Comparison of ENCODE assay signal across 22 cellular contexts in genomic region chr21:36811762-36812161, GRCh38.
DNase-seq lines count a peak whose midpoint lies in the region; ATAC-seq, FAIRE-seq and TF ChIP-seq lines count a peak whose summit lies in the region.
"Had no signal": no experiment of that assay in that cellular context is flagged by ENCODE, and none has a peak within 500 bp of the region (broad histone marks: within the 10 kb centered on the region; RNA-seq: fewer than 3 reads in every experiment).

No MANE protein-coding gene starts in this region.

- TF ChIP-seq EP300 in K562 (IDR thresholded peaks at IDR 0.05; ENCODE audit: low read length) = no peak

- intact Hi-C loops in K562 (cut with micrococcal nuclease) = no loop called here

- DNase-seq in DMS 273 (lab: John Stamatoyannopoulos, UW; ENCODE audit: unreplicated experiment) (peak; percentile 77), DMS 273 treated with DMSO at 0.1 percent for 48 hours (lab: John Stamatoyannopoulos, UW) (no peak), GM23338 (ENCODE audit: low spot score) (no peak), K562 (ENCODE audit: extremely low read depth in 1 of 4, low spot score in 3 of 4) (no peak), osteocyte (ENCODE audit: extremely low spot score, unreplicated experiment) (peak; percentile 53)
- DNase-seq in activated CD8-positive, alpha-beta memory T cell treated with anti-CD3 and anti-CD28 coated beads for 24 hours = no peak
- DNase-seq: AML-193; Caco-2; Calu3; CD4-positive, alpha-beta T cell; CD8-positive, alpha-beta T cell; DMS79 treated with DMSO at 0.1 percent for 48 hours; GF-D8 had no signal

- H3K79me2 ChIP-seq in GM23338 (replicated peaks; ENCODE audit: insufficient read depth) (no peaks in the 10 kb centered on the region), K562 (ENCODE audit: control insufficient read depth, insufficient read depth, low read length) (no peaks in the 10 kb centered on the region)

- H4K20me1 ChIP-seq in GM23338 (replicated peaks; ENCODE audit: insufficient read depth) (no peaks in the 10 kb centered on the region), K562 (replicated peaks; ENCODE audit: control insufficient read depth, insufficient read depth, low read length) (0 out of 2 replicates have a peak, but pooled peaks cover 4% of the 10 kb centered on the region)
- H4K20me1 ChIP-seq: BLaER1 treated with 17β-estradiol and CSF1 and Interleukin-3, amounts not matched to agents 10 nM and 100 nM had no signal

- H3K9me3 ChIP-seq in K562 (replicated peaks; ENCODE audit: control insufficient read depth, insufficient read depth, low read depth, low read length) = no peaks in the 10 kb centered on the region
- H3K9me3 ChIP-seq: A549; BLaER1 treated with 17β-estradiol and CSF1 and Interleukin-3, amounts not matched to agents 10 nM and 100 nM; Caco-2 had no signal

- no peak overlapping the region for H3K9ac ChIP-seq in K562 (ENCODE audit: insufficient read depth in 1 of 2, low read depth in 2 of 2, low read length in 2 of 2)
- H3K9ac ChIP-seq: BLaER1 treated with 17β-estradiol and CSF1 and Interleukin-3, amounts not matched to agents 10 nM and 100 nM had no signal

- no peaks in the 10 kb centered on the region for H3K36me3 Mint-ChIP-seq in GM23338 (ENCODE audit: low read depth)
- H3K36me3 Mint-ChIP-seq in osteocyte (ENCODE audit: unreplicated experiment) = peaks cover 4% of the 10 kb centered on the region

- H3K4me3 ChIP-seq in GM23338 = no peak overlapping the region
- H3K4me3 ChIP-seq in K562 = no peak overlapping the region
- H3K4me3 ChIP-seq: A549; BLaER1 treated with 17β-estradiol and CSF1 and Interleukin-3, amounts not matched to agents 10 nM and 100 nM had no signal

- TF ChIP-seq CTCF in GM23338 (conservative IDR thresholded peaks at IDR 0.05; ENCODE audit: low read depth in 2 of 2) (no peak), K562 (IDR thresholded peaks at IDR 0.05 in 2 of 3, conservative IDR thresholded peaks at IDR 0.05 in 1 of 3; ENCODE audit: insufficient read depth in 2 of 3, low read depth in 1 of 3, low read length in 3 of 3) (no peak), osteocyte (IDR thresholded peaks at IDR 0.05) (no peak)

- CTCF ChIA-PET in K562 (lab: Yijun Ruan, JAX; ENCODE audit: low intra/inter-chr PET ratio) = no interaction called here

- H3F3A ChIP-seq in GM23338 (replicated peaks; ENCODE audit: low read depth) = no peaks in the 10 kb centered on the region

- 54% methylated on average over 7 of the region's 7 CpGs for WGBS in K562 (ENCODE audit: insufficient coverage, low coverage, missing lambda C conversion rate)

- H3K36me3 ChIP-seq in GM23338 (ENCODE audit: insufficient read depth) (no peaks in the 10 kb centered on the region), K562 (ENCODE audit: control insufficient read depth, insufficient read depth, low read length) (no peaks in the 10 kb centered on the region)

- ATAC-seq in GM23338 = peak; percentile 34; the same call in 2 of the 3 replicates
- no peak for ATAC-seq in K562
- no peak for ATAC-seq in GM18520 (IDR thresholded peaks at IDR 0.05; ENCODE audit: unreplicated experiment)
- ATAC-seq: A549; CD8-positive, alpha-beta T cell had no signal

- no peak for TF ChIP-seq POLR2A in K562 (conservative IDR thresholded peaks at IDR 0.05)

- H3K9me3 Mint-ChIP-seq in GM23338 (no peaks in the 10 kb centered on the region), osteocyte (ENCODE audit: unreplicated experiment) (no peaks in the 10 kb centered on the region)
- H3K9me3 Mint-ChIP-seq: CD4-positive, alpha-beta T cell; CD8-positive, alpha-beta T cell had no signal

- H3K9me2 ChIP-seq in GM23338 (ENCODE audit: insufficient read depth) = no peaks in the 10 kb centered on the region

- no peak overlapping the region for H3K4me3 Mint-ChIP-seq in GM23338
- no peak overlapping the region for H3K4me3 Mint-ChIP-seq in osteocyte (ENCODE audit: unreplicated experiment)
- H3K4me3 Mint-ChIP-seq: B cell; CD4-positive, alpha-beta T cell; CD8-positive, alpha-beta T cell had no signal

- TF ChIP-seq RAD21 in K562 (CRISPR knock-in tag; conservative IDR thresholded peaks at IDR 0.05 in 1 of 2, IDR thresholded peaks at IDR 0.05 in 1 of 2) = no peak

- H3K4me2 ChIP-seq in GM23338 (no peak overlapping the region), K562 (ENCODE audit: insufficient read depth, low read length) (no peak overlapping the region)
- H3K4me2 ChIP-seq: A549; BLaER1 treated with 17β-estradiol and CSF1 and Interleukin-3, amounts not matched to agents 10 nM and 100 nM had no signal

- H3K4me1 Mint-ChIP-seq in GM23338 (peaks cover 6% of the 10 kb centered on the region; the same call in 2 of the 3 replicates), osteocyte (ENCODE audit: unreplicated experiment) (peaks cover 7% of the 10 kb centered on the region)
- H3K4me1 Mint-ChIP-seq: B cell had no signal

- no peaks in the 10 kb centered on the region for H3K9me1 ChIP-seq in K562 (ENCODE audit: control insufficient read depth, insufficient read depth, low read length)

- FAIRE-seq in K562 (lab: Jason Lieb, UNC) = peak; percentile 15
- FAIRE-seq: A549, D721Med, G401.6, GM12891 had no signal

- H3K27ac ChIP-seq in GM23338 (ENCODE audit: low read depth) (no peak overlapping the region), K562 (ENCODE audit: extremely low read depth, low read depth, low read length) (no peak overlapping the region)
- H3K27ac ChIP-seq: 22Rv1; A549; BLaER1 treated with 17β-estradiol and CSF1 and Interleukin-3, amounts not matched to agents 10 nM and 100 nM; C4-2B had no signal

- H3K27me3 ChIP-seq in GM23338 (ENCODE audit: insufficient read depth) = no peaks in the 10 kb centered on the region
- no peaks in the 10 kb centered on the region for H3K27me3 ChIP-seq in K562 (ENCODE audit: control insufficient read depth in 2 of 2, insufficient read depth in 2 of 2, low read length in 2 of 2)
- H3K27me3 ChIP-seq: BLaER1 treated with 17β-estradiol and CSF1 and Interleukin-3, amounts not matched to agents 10 nM and 100 nM had no signal

- POLR2A ChIA-PET in K562 (lab: Yijun Ruan, JAX) = no interaction called here

- in situ Hi-C loops in K562 (cut with MboI) = no loop called here

- no peak overlapping the region for H2AFZ ChIP-seq in GM23338
- no peak overlapping the region for H2AFZ ChIP-seq in K562 (ENCODE audit: low read depth, low read length)

- H3K4me1 ChIP-seq in GM23338 (ENCODE audit: insufficient read depth) (no peaks in the 10 kb centered on the region; the same call in 1 of the 2 replicates), K562 (replicated peaks in 1 of 2; ENCODE audit: control insufficient read depth in 2 of 2, insufficient read depth in 2 of 2, low read length in 2 of 2) (no peaks in the 10 kb centered on the region)
- H3K4me1 ChIP-seq: BLaER1 treated with 17β-estradiol and CSF1 and Interleukin-3, amounts not matched to agents 10 nM and 100 nM; Caco-2 had no signal

- peaks cover 3% of the 10 kb centered on the region for H3K27me3 Mint-ChIP-seq in GM23338 (ENCODE audit: insufficient read depth, low read depth, poor library complexity)
- H3K27me3 Mint-ChIP-seq in osteocyte (ENCODE audit: unreplicated experiment) = no peaks in the 10 kb centered on the region
- H3K27me3 Mint-ChIP-seq: B cell; CD4-positive, alpha-beta T cell had no signal

- H3K27ac Mint-ChIP-seq in GM23338 (no peak overlapping the region), osteocyte (ENCODE audit: unreplicated experiment) (no peak overlapping the region)
- H3K27ac Mint-ChIP-seq: B cell; CD4-positive, alpha-beta T cell; CD8-positive, alpha-beta T cell had no signal

- BruUV-seq in K562 (replicated peaks; lab: Mats Ljungman, UMichigan) = no TSS peak

TF ChIP-seq in GM23338, 12 proteins besides CTCF, POLR2A, EP300 and RAD21 (continues in another document):
- no peak for TF ChIP-seq EZH2 (IDR thresholded peaks at IDR 0.05; ENCODE audit: low read depth, unreplicated experiment)
- TF ChIP-seq ETS1 (IDR thresholded peaks at IDR 0.05) = no peak
- no peak for TF ChIP-seq ZNF114 (CRISPR knock-in tag; IDR thresholded peaks at IDR 0.05)

TF ChIP-seq in K562, 482 proteins besides CTCF, POLR2A, EP300 and RAD21 (continues in another document):
- no peak for TF ChIP-seq ZBTB34 (CRISPR knock-in tag; IDR thresholded peaks at IDR 0.05)
- no peak for TF ChIP-seq ZNF436 (CRISPR knock-in tag; IDR thresholded peaks at IDR 0.05)
- TF ChIP-seq MLLT1 (IDR thresholded peaks at IDR 0.05) = no peak
- no peak for TF ChIP-seq RBFOX2 (IDR thresholded peaks at IDR 0.05; ENCODE audit: low read depth, low read length)
- TF ChIP-seq SP2 (IDR thresholded peaks at IDR 0.05; ENCODE audit: extremely low read depth, low read depth, low read length, poor library complexity, severe bottlenecking) = no peak
- no peak for TF ChIP-seq SP1 (CRISPR knock-in tag; IDR thresholded peaks at IDR 0.05)
- no peak for TF ChIP-seq ZBTB8A (IDR thresholded peaks at IDR 0.05; ENCODE audit: partially characterized antibody)
- TF ChIP-seq GATA2 (CRISPR knock-in tag; IDR thresholded peaks at IDR 0.05) = no peak

Comparison
In these comparisons a context has a peak if more than half of its experiments do, and no peak if none do; other contexts are left out.
1. DNase-seq: peak in DMS 273 (single experiment) and osteocyte (single experiment); none in DMS 273 treated with DMSO at 0.1 percent for 48 hours (single experiment), GM23338 (single experiment), K562 (0 of 4) and activated CD8-positive, alpha-beta memory T cell treated with anti-CD3 and anti-CD28 coated beads for 24 hours (single experiment).